ENCODE assay signal across 9 cellular contexts in the genomic region with DNA sequence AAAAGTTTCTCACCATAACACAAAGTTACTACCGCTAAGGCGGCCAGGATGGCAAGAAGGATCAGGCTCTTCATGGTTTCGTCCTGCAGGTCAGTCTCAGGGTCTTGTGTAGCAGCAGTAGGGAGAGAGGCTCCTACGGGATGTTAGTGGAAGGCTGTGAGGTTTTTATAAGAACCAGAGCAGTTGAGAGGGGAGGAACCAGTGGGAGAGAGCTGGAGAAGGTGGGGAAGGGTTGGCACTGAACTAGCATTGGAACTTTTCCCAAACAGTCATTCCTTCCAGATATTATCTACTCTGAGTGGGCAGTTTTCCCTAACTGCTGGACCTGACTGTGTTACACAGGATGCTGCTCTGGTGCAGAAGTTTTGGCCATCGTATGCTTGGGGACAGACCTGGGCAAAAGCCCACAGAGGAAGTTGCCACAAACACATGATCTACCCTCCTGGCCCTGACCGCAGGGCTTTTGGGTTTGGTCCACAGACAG. TPM values are rescaled to one million over a fixed set of nuclear protein-coding genes. Genes with fewer than 3 reads are reported as not detected.
DNase-seq lines count a peak whose midpoint lies in the region; ATAC-seq and TF ChIP-seq lines count a peak whose summit lies in the region.
"Had no signal": no experiment of that assay in that cellular context is flagged by ENCODE, and none has a peak within 500 bp of the region (broad histone marks: within the 10 kb centered on the region; RNA-seq: fewer than 3 reads in every experiment).

MGP (minus strand) TSS at position 137 of the 484 bp plus-strand sequence; CDS start at position 74, 63 bp downstream.

- intact Hi-C loops in naive thymus-derived CD4-positive, alpha-beta T cell (cut with micrococcal nuclease): loop anchor here in 1 of 2 donors (2.0 kb wide), 3 partner anchors 15 to 67 kb away; no protein-coding TSS in a partner anchor

- H3K4me3 Mint-ChIP-seq in effector memory CD8-positive, alpha-beta T cell: peak within 1 kb of the TSS; percentile 28 to 54
- peak within 1 kb of the TSS in 9 of 10 donors; percentile 62 to 83 (median 77) for H3K4me3 Mint-ChIP-seq in naive thymus-derived CD4-positive, alpha-beta T cell

- CTCF ChIA-PET in naive thymus-derived CD4-positive, alpha-beta T cell (lab: Charles Lee): no interaction called here

- peaks cover 13 to 25% of the 10 kb centered on the region in 2 donors for H3K4me1 Mint-ChIP-seq in effector memory CD8-positive, alpha-beta T cell (ENCODE audit: low read depth in 2 of 2)
- H3K4me1 Mint-ChIP-seq in naive thymus-derived CD4-positive, alpha-beta T cell: peaks cover 13 to 62% (median 47%) of the 10 kb centered on the region in 7 donors

- no peaks in the 10 kb centered on the region for H3K27me3 ChIP-seq in naive thymus-derived CD4-positive, alpha-beta T cell (ENCODE audit: control insufficient read depth in 2 of 2, insufficient read depth in 2 of 2, low read length in 2 of 2)
- H3K27me3 ChIP-seq in foreskin keratinocyte: no peaks in the 10 kb centered on the region

- TF ChIP-seq CTCF in AG09309 (IDR thresholded peaks at IDR 0.05; ENCODE audit: control insufficient read depth, insufficient read depth, low read depth, low read length, missing control alignments) (no peak), foreskin keratinocyte (conservative IDR thresholded peaks at IDR 0.05) (no peak)

- no peaks in the 10 kb centered on the region for H3K9me3 ChIP-seq in naive thymus-derived CD4-positive, alpha-beta T cell (ENCODE audit: control insufficient read depth in 2 of 3, low read length in 3 of 3)

- peaks cover 6% of the 10 kb centered on the region for H3K36me3 Mint-ChIP-seq in effector memory CD8-positive, alpha-beta T cell (ENCODE audit: insufficient read depth)
- H3K36me3 Mint-ChIP-seq in naive thymus-derived CD4-positive, alpha-beta T cell: peaks cover 0 to 4% (median 0%) of the 10 kb centered on the region in 5 donors

- peaks cover 0 to 21% of the 10 kb centered on the region in 2 donors for H3K4me1 ChIP-seq in naive thymus-derived CD4-positive, alpha-beta T cell (ENCODE audit: control insufficient read depth in 2 of 2, insufficient read depth in 2 of 2, low read length in 2 of 2)
- peaks cover 4% of the 10 kb centered on the region for H3K4me1 ChIP-seq in foreskin keratinocyte

- no peak within 1 kb of the TSS for H3K4me3 ChIP-seq in AG09309 (ENCODE audit: control insufficient read depth, low read depth, low read length)
- no peak within 1 kb of the TSS for H3K4me3 ChIP-seq in naive thymus-derived CD4-positive, alpha-beta T cell (ENCODE audit: low read length)

- peak within 1 kb of the TSS in 1 of 2 donors; percentile 56 for H3K27ac Mint-ChIP-seq in effector memory CD8-positive, alpha-beta T cell
- peak within 1 kb of the TSS in 8 of 9 donors; percentile 49 to 95 (median 92) for H3K27ac Mint-ChIP-seq in naive thymus-derived CD4-positive, alpha-beta T cell

- H3K27ac ChIP-seq in naive thymus-derived CD4-positive, alpha-beta T cell (ENCODE audit: low read depth, low read length): peak within 1 kb of the TSS; percentile 60
- no peak within 1 kb of the TSS for H3K27ac ChIP-seq in foreskin keratinocyte

- H3K36me3 ChIP-seq in naive thymus-derived CD4-positive, alpha-beta T cell (ENCODE audit: control insufficient read depth in 2 of 3, insufficient read depth in 3 of 3, low read length in 3 of 3): no peaks in the 10 kb centered on the region

- H3K9me3 Mint-ChIP-seq in effector memory CD8-positive, alpha-beta T cell: no peaks in the 10 kb centered on the region
- H3K9me3 Mint-ChIP-seq in naive thymus-derived CD4-positive, alpha-beta T cell: peaks cover 0 to 1% (median 0%) of the 10 kb centered on the region in 11 donors

- H3K27me3 Mint-ChIP-seq in effector memory CD8-positive, alpha-beta T cell: peaks cover 33 to 35% of the 10 kb centered on the region in 2 donors
- H3K27me3 Mint-ChIP-seq in naive thymus-derived CD4-positive, alpha-beta T cell: peaks cover 0 to 33% (median 8%) of the 10 kb centered on the region in 5 donors

- ATAC-seq in effector memory CD8-positive, alpha-beta T cell (replicated peaks): no peak
- ATAC-seq in naive thymus-derived CD4-positive, alpha-beta T cell: no peak
- no peak for ATAC-seq in GM18498 (IDR thresholded peaks at IDR 0.05; ENCODE audit: unreplicated experiment)
- no peak for ATAC-seq in foreskin keratinocyte

- POLR2A ChIA-PET in naive thymus-derived CD4-positive, alpha-beta T cell (lab: Charles Lee): no interaction called here

- DNase-seq in AG09309 (ENCODE audit: low read depth) (peak; percentile 3), NCI-H226 (peak; percentile 72), foreskin keratinocyte (no peak), UCSD-AML1 (lab: John Stamatoyannopoulos, UW; ENCODE audit: unreplicated experiment) (no peak)
- DNase-seq in effector memory CD8-positive, alpha-beta T cell: no peak
- DNase-seq in naive thymus-derived CD4-positive, alpha-beta T cell: no peak
- no peak for DNase-seq in activated effector memory CD4-positive, alpha-beta T cell treated with anti-CD3 and anti-CD28 coated beads, Interleukin-2, amount 50 U/mL, for 16 hours

RNA-seq across cellular contexts. Expression of gene MGP, which starts in this region (rescaled TPM):
- 1 to 10 TPM in 2 of 5 experiments, under 1 TPM in 1, not detected in 2; 0.49 to 4.1 (median 1.7) TPM for total RNA-seq in naive thymus-derived CD4-positive, alpha-beta T cell
- under 1 TPM in 1 of 2 donors, not detected in 1; 0.48 TPM for polyA plus RNA-seq in naive thymus-derived CD4-positive, alpha-beta T cell
- 0.44 TPM in 1 of 2 replicates, not detected in the other for total RNA-seq in foreskin keratinocyte
- 0.20 TPM in 1 of 2 replicates, not detected in the other for polyA plus RNA-seq in foreskin keratinocyte
- total RNA-seq: LHCN-M2 had no signal

Comparison
In these comparisons a context has a peak if more than half of its experiments do, and no peak if none do; other contexts are left out.
1. DNase-seq: peak in AG09309 (single experiment) and NCI-H226 (single experiment); none in effector memory CD8-positive, alpha-beta T cell (0 of 3), naive thymus-derived CD4-positive, alpha-beta T cell (0 of 9), activated effector memory CD4-positive, alpha-beta T cell treated with anti-CD3 and anti-CD28 coated beads, Interleukin-2, amount 50 U/mL, for 16 hours (single experiment), foreskin keratinocyte (0 of 2) and UCSD-AML1 (single experiment).